ENCODE assay signal across 8 cellular contexts in genomic region chr1:42176902-42177519, GRCh38. TPM values are rescaled to one million over a fixed set of nuclear protein-coding genes. Genes with fewer than 3 reads are reported as not detected.
DNase-seq lines count a peak whose midpoint lies in the region; ATAC-seq and TF ChIP-seq lines count a peak whose summit lies in the region.

No MANE protein-coding gene starts in this region.

- no peak overlapping the region for H3K27ac ChIP-seq in KMS-11

- intact Hi-C loops in activated CD4-positive, alpha-beta T cell treated with anti-CD3 and anti-CD28 coated beads, Interleukin-2, amount 10 ng/mL, durations not matched to agents 24 days and 14 days (cut with micrococcal nuclease): loop anchor here (2.0 to 10.0 kb wide), 2 partner anchors 158 to 662 kb away; partner anchors contain the start of gene FOXJ3

- ATAC-seq in SK-N-SH treated with all-trans-retinoic acid at 6 μM for 48 hours: peak; percentile 57
- no peak for ATAC-seq in GM18909 (IDR thresholded peaks at IDR 0.05; ENCODE audit: poor library complexity, unreplicated experiment)
- ATAC-seq in GM19463 (IDR thresholded peaks at IDR 0.05; ENCODE audit: unreplicated experiment): no peak

- H3K36me3 ChIP-seq in KMS-11 (ENCODE audit: insufficient read depth): no peaks in the 10 kb centered on the region

- H3K4me3 Mint-ChIP-seq in activated CD4-positive, alpha-beta T cell treated with anti-CD3 and anti-CD28 coated beads, Interleukin-2, amount 10 ng/mL, durations not matched to agents 24 days and 14 days: no peak overlapping the region

- H3K4me3 ChIP-seq in KMS-11 (IDR thresholded peaks at IDR 0.05; ENCODE audit: insufficient read depth, low read depth, low read length): no peak overlapping the region

- no peaks in the 10 kb centered on the region for H3K9me3 Mint-ChIP-seq in activated CD4-positive, alpha-beta T cell treated with anti-CD3 and anti-CD28 coated beads, Interleukin-2, amount 10 ng/mL, durations not matched to agents 24 days and 14 days

- H3K9ac ChIP-seq in KMS-11: no peak overlapping the region

- H3K4me1 ChIP-seq in KMS-11 (ENCODE audit: low read depth, poor library complexity, severe bottlenecking): no peaks in the 10 kb centered on the region

- no peak overlapping the region for H2AFZ ChIP-seq in KMS-11 (ENCODE audit: low read depth)

- no peaks in the 10 kb centered on the region for H3K27me3 ChIP-seq in KMS-11 (ENCODE audit: insufficient read depth, low read depth)

- no peak overlapping the region for H3K27ac Mint-ChIP-seq in activated CD4-positive, alpha-beta T cell treated with anti-CD3 and anti-CD28 coated beads, Interleukin-2, amount 10 ng/mL, durations not matched to agents 24 days and 14 days

- peaks cover 12% of the 10 kb centered on the region for H3K36me3 Mint-ChIP-seq in activated CD4-positive, alpha-beta T cell treated with anti-CD3 and anti-CD28 coated beads, Interleukin-2, amount 10 ng/mL, durations not matched to agents 24 days and 14 days (ENCODE audit: low read depth)

- no peaks in the 10 kb centered on the region for H3K27me3 Mint-ChIP-seq in activated CD4-positive, alpha-beta T cell treated with anti-CD3 and anti-CD28 coated beads, Interleukin-2, amount 10 ng/mL, durations not matched to agents 24 days and 14 days

- DNase-seq in activated CD4-positive, alpha-beta T cell treated with anti-CD3 and anti-CD28 coated beads, Interleukin-2, amount 10 ng/mL, durations not matched to agents 24 days and 14 days: peak; percentile 76
- DNase-seq in activated CD4-positive, alpha-beta T cell treated with anti-CD3 and anti-CD28 coated beads for 1 hour: no peak
- DNase-seq in fibroblast of peridontal ligament (ENCODE audit: extremely low read depth) (peak; percentile 48), putamen (ENCODE audit: low spot score) (peak; percentile 31)

- no peak overlapping the region for H3K4me2 ChIP-seq in KMS-11

- TF ChIP-seq CTCF in KMS-11 (conservative IDR thresholded peaks at IDR 0.05; ENCODE audit: low read depth, low read length): peak; percentile 92

- no peaks in the 10 kb centered on the region for H3K4me1 Mint-ChIP-seq in activated CD4-positive, alpha-beta T cell treated with anti-CD3 and anti-CD28 coated beads, Interleukin-2, amount 10 ng/mL, durations not matched to agents 24 days and 14 days

- no peaks in the 10 kb centered on the region for H4K20me1 ChIP-seq in KMS-11 (ENCODE audit: insufficient read depth)

- H3K79me2 ChIP-seq in KMS-11 (ENCODE audit: insufficient read depth, low read depth): no peaks in the 10 kb centered on the region

TF ChIP-seq in SK-N-SH treated with all-trans-retinoic acid at 6 μM for 48 hours, 23 proteins besides CTCF, POLR2A, EP300 and RAD21 (continues in another document):
- TF ChIP-seq ZC3H10 (CRISPR knock-in tag; IDR thresholded peaks at IDR 0.05) (no peak), ZNF565 (CRISPR knock-in tag; conservative IDR thresholded peaks at IDR 0.05; ENCODE audit: low read depth) (no peak), PPARA (CRISPR knock-in tag; IDR thresholded peaks at IDR 0.05; ENCODE audit: borderline replicate concordance) (no peak), SNAI2 (CRISPR knock-in tag; IDR thresholded peaks at IDR 0.05) (no peak), CREB5 (CRISPR knock-in tag; IDR thresholded peaks at IDR 0.05; ENCODE audit: low read depth) (no peak), CSDC2 (CRISPR knock-in tag; IDR thresholded peaks at IDR 0.05) (no peak), RARB (CRISPR knock-in tag; IDR thresholded peaks at IDR 0.05) (no peak), TOX (CRISPR knock-in tag; IDR thresholded peaks at IDR 0.05; ENCODE audit: borderline replicate concordance) (no peak), ISL1 (CRISPR knock-in tag; IDR thresholded peaks at IDR 0.05) (no peak), BACH2 (CRISPR knock-in tag; IDR thresholded peaks at IDR 0.05; ENCODE audit: borderline replicate concordance) (no peak), POU6F1 (CRISPR knock-in tag; IDR thresholded peaks at IDR 0.05; ENCODE audit: borderline replicate concordance, low read depth) (no peak), TCF4 (CRISPR knock-in tag; IDR thresholded peaks at IDR 0.05; ENCODE audit: borderline replicate concordance) (no peak), ESRRG (CRISPR knock-in tag; IDR thresholded peaks at IDR 0.05) (no peak)
- TF ChIP-seq, protein P1, sequence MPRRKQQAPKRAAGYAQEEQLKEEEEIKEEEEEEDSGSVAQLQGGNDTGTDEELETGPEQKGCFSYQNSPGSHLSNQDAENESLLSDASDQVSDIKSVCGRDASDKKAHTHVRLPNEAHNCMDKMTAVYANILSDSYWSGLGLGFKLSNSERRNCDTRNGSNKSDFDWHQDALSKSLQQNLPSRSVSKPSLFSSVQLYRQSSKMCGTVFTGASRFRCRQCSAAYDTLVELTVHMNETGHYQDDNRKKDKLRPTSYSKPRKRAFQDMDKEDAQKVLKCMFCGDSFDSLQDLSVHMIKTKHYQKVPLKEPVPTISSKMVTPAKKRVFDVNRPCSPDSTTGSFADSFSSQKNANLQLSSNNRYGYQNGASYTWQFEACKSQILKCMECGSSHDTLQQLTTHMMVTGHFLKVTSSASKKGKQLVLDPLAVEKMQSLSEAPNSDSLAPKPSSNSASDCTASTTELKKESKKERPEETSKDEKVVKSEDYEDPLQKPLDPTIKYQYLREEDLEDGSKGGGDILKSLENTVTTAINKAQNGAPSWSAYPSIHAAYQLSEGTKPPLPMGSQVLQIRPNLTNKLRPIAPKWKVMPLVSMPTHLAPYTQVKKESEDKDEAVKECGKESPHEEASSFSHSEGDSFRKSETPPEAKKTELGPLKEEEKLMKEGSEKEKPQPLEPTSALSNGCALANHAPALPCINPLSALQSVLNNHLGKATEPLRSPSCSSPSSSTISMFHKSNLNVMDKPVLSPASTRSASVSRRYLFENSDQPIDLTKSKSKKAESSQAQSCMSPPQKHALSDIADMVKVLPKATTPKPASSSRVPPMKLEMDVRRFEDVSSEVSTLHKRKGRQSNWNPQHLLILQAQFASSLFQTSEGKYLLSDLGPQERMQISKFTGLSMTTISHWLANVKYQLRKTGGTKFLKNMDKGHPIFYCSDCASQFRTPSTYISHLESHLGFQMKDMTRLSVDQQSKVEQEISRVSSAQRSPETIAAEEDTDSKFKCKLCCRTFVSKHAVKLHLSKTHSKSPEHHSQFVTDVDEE (CRISPR knock-in tag; IDR thresholded peaks at IDR 0.05): no peak
- TF ChIP-seq, protein P2, sequence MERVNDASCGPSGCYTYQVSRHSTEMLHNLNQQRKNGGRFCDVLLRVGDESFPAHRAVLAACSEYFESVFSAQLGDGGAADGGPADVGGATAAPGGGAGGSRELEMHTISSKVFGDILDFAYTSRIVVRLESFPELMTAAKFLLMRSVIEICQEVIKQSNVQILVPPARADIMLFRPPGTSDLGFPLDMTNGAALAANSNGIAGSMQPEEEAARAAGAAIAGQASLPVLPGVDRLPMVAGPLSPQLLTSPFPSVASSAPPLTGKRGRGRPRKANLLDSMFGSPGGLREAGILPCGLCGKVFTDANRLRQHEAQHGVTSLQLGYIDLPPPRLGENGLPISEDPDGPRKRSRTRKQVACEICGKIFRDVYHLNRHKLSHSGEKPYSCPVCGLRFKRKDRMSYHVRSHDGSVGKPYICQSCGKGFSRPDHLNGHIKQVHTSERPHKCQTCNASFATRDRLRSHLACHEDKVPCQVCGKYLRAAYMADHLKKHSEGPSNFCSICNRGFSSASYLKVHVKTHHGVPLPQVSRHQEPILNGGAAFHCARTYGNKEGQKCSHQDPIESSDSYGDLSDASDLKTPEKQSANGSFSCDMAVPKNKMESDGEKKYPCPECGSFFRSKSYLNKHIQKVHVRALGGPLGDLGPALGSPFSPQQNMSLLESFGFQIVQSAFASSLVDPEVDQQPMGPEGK (CRISPR knock-in tag; IDR thresholded peaks at IDR 0.05; ENCODE audit: borderline replicate concordance): no peak
- TF ChIP-seq, protein P3, sequence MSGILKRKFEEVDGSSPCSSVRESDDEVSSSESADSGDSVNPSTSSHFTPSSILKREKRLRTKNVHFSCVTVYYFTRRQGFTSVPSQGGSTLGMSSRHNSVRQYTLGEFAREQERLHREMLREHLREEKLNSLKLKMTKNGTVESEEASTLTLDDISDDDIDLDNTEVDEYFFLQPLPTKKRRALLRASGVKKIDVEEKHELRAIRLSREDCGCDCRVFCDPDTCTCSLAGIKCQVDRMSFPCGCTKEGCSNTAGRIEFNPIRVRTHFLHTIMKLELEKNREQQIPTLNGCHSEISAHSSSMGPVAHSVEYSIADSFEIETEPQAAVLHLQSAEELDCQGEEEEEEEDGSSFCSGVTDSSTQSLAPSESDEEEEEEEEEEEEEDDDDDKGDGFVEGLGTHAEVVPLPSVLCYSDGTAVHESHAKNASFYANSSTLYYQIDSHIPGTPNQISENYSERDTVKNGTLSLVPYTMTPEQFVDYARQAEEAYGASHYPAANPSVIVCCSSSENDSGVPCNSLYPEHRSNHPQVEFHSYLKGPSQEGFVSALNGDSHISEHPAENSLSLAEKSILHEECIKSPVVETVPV (CRISPR knock-in tag; IDR thresholded peaks at IDR 0.05): no peak

RNA-seq across cellular contexts. Expression of gene GUCA2A, which starts 12.5 kb away (rescaled TPM):
- not detected in 2 replicates for total RNA-seq in activated CD4-positive, alpha-beta T cell treated with anti-CD3 and anti-CD28 coated beads, Interleukin-2, amount 10 ng/mL, durations not matched to agents 24 days and 14 days

RNA-seq across cellular contexts. Expression of gene GUCA2B, which starts 23.8 kb away (rescaled TPM):
- total RNA-seq in activated CD4-positive, alpha-beta T cell treated with anti-CD3 and anti-CD28 coated beads, Interleukin-2, amount 10 ng/mL, durations not matched to agents 24 days and 14 days: not detected in 2 replicates
